Comparison of ENCODE assay signal across 10 cellular contexts in the genomic region with DNA sequence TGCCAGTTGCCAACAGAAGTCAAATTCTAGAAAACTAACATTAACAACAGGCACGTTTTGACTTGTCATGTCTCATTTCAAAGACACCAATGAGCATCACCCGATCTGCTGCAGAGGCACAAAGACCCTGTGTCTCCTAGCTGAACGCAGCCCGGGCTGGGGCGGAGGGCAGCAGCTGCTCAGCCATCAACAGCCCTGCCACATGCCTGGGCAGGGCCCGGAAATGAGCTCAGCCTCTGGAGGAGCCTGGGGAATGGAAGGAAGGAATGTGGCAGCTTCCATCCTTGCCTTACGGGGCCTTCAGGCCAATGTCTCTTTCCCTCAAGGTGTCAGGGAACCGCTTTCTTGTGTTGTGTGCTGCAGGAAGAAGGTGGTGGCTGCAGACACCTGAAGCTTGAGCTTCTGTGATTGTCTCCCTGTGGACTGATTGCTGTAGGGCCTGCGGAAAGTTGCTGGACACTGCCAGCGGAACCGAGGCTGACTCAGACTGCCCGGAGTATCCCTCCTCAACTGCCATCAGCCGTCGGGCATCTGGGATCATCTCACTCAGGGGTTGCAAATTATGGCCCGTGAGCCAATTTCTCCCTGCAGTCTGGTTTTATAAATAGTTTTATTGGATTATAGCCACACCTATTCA. TPM values are rescaled to one million over a fixed set of nuclear protein-coding genes. Genes with fewer than 3 reads are reported as not detected.
DNase-seq lines count a peak whose midpoint lies in the region; TF ChIP-seq lines count a peak whose summit lies in the region.
"Had no signal": no experiment of that assay in that cellular context is flagged by ENCODE, and none has a peak within 500 bp of the region (broad histone marks: within the 10 kb centered on the region; RNA-seq: fewer than 3 reads in every experiment).

No MANE protein-coding gene starts in this region.

- peaks cover 28% of the 10 kb centered on the region for H3K27me3 Mint-ChIP-seq in type B pancreatic cell

- no peaks in the 10 kb centered on the region for H3K9me3 Mint-ChIP-seq in type B pancreatic cell
- H3K9me3 Mint-ChIP-seq: IgD-negative memory B cell had no signal

- H3K4me3 ChIP-seq in cardiac fibroblast (replicated peaks in 1 of 2; ENCODE audit: low read depth in 2 of 2, low read length in 2 of 2) (no peak overlapping the region), thymus (ENCODE audit: low read length) (no peak overlapping the region)

- peaks cover 5% of the 10 kb centered on the region for H3K36me3 Mint-ChIP-seq in type B pancreatic cell
- H3K36me3 Mint-ChIP-seq: IgD-negative memory B cell had no signal

- no peak overlapping the region for H3K4me3 Mint-ChIP-seq in type B pancreatic cell
- H3K4me3 Mint-ChIP-seq: IgD-negative memory B cell had no signal

- H3K27ac Mint-ChIP-seq in type B pancreatic cell, result no peak overlapping the region
- H3K27ac Mint-ChIP-seq: IgD-negative memory B cell had no signal

- H3K9me3 ChIP-seq in thymus (ENCODE audit: control insufficient read depth), result no peaks in the 10 kb centered on the region

- peak; percentile 81 for DNase-seq in NCI-H1694 treated with DMSO at 0.1 percent for 48 hours (lab: John Stamatoyannopoulos, UW)
- DNase-seq in cardiac fibroblast (ENCODE audit: low read depth in 2 of 2), result peak; percentile 53 to 57
- DNase-seq in islet precursor cell, result peak; percentile 92
- no peak for DNase-seq in NCI-H187 (lab: John Stamatoyannopoulos, UW)
- DNase-seq in OCI-M1 (lab: John Stamatoyannopoulos, UW), result no peak
- no peak for DNase-seq in type B pancreatic cell (ENCODE audit: extremely low spot score, unreplicated experiment)
- DNase-seq: H7; stimulated activated naive CD4-positive, alpha-beta T cell had no signal

- no peaks in the 10 kb centered on the region for H3K36me3 ChIP-seq in thymus (ENCODE audit: control insufficient read depth, insufficient read depth)

- peaks cover 12% of the 10 kb centered on the region for H3K27me3 ChIP-seq in thymus (ENCODE audit: control insufficient read depth, insufficient read depth)

- peaks cover 30% of the 10 kb centered on the region for H3K4me1 Mint-ChIP-seq in type B pancreatic cell (ENCODE audit: unreplicated experiment)
- H3K4me1 Mint-ChIP-seq: IgD-negative memory B cell had no signal

- 83% methylated on average over 15 of the region's 15 CpGs for WGBS in thymus

- H3K4me1 ChIP-seq in thymus (ENCODE audit: control insufficient read depth, insufficient read depth, low read length), result no peaks in the 10 kb centered on the region

- TF ChIP-seq CTCF in cardiac fibroblast (IDR thresholded peaks at IDR 0.05; ENCODE audit: low read depth, low read length) (no peak), type B pancreatic cell (conservative IDR thresholded peaks at IDR 0.05) (no peak)

- H3K27ac ChIP-seq in thymus (ENCODE audit: low read depth), result peak overlapping the region; percentile 15

RNA-seq across cellular contexts. Expression of gene CDH13, which starts 7.3 kb away (rescaled TPM):
- 1.5 TPM for polyA plus RNA-seq in thymus
- total RNA-seq in type B pancreatic cell (ENCODE audit: low replicate concordance), result 3.1 and 46.4 TPM in 2 replicates

Comparison
In these comparisons a context has a peak if more than half of its experiments do, and no peak if none do; other contexts are left out.
1. DNase-seq: peak in NCI-H1694 treated with DMSO at 0.1 percent for 48 hours (single experiment), cardiac fibroblast (2 of 2) and islet precursor cell (single experiment); none in NCI-H187 (0 of 2), OCI-M1 (single experiment) and type B pancreatic cell (single experiment).